ENCODE assay signal across 7 cellular contexts in the genomic region with DNA sequence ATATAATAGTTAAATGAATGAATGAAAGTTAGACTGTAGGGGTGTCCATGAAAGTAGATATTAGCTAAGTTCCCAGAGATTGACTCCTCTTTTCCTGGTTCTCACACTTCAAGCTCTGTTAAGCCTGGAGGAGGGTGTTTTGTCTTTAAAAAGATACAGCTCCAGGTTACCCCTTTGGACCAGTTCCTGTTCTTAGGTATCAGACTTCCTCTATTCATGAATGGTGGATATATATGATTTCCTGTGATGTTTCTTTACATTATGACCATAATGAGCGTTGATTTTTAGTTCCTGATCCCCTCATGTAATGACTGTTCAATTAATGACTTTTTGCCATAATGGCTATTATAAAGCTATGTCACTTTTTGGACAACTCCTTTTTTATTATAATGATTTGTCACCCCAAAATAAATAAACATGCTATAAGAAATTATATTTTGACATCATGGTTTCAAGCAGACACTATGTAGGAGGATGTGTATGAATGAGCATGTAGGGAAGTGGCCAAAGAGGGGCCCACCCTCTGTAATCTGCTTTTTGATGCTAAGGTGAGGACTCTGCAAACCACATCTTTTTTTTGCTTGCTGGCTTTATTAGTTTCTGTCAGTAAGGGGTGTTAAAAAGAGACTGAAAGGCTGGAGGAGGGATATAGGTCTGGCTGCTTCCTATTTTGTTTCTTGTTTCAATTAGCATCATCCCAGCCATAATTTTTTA. TPM values are rescaled to one million over a fixed set of nuclear protein-coding genes. Genes with fewer than 3 reads are reported as not detected.
"Had no signal": no experiment of that assay in that cellular context is flagged by ENCODE, and none has a peak within 500 bp of the region (broad histone marks: within the 10 kb centered on the region; RNA-seq: fewer than 3 reads in every experiment).

No MANE protein-coding gene starts in this region.

RNA-seq across cellular contexts. Expression of gene FCGR1A, which starts 18.2 kb away (rescaled TPM):
- total RNA-seq: GM23248, GM23338, H1, H4, H7, H9, HFFc6 had no signal
- polyA plus RNA-seq: GM23248, GM23338, H1 had no signal
